In genomic region chr7:27459021-27459728, GRCh38 we compare ENCODE assay signal across 22 cellular contexts.
A peak's percentile ranks its signal among the peaks of the same experiment; 100 is the strongest.
DNase-seq lines count a peak whose midpoint lies in the region; ATAC-seq and TF ChIP-seq lines count a peak whose summit lies in the region.
"Had no signal": no experiment of that assay in that cellular context is flagged by ENCODE, and none has a peak within 500 bp of the region (broad histone marks: within the 10 kb centered on the region; RNA-seq: fewer than 3 reads in every experiment).

No MANE protein-coding gene starts in this region.

- no peaks in the 10 kb centered on the region for H3K36me3 ChIP-seq in adrenal gland (replicated peaks in 1 of 2)
- no peaks in the 10 kb centered on the region for H3K36me3 ChIP-seq in transverse colon
- H3K36me3 ChIP-seq: MG63 had no signal

- WGBS in adrenal gland, 4 donors: 58 to 67% (median 62%) methylated on average over 4 of the region's 4 CpGs
- 58 to 78% methylated on average over 2 to 4 of the region's 4 CpGs for WGBS in transverse colon (ENCODE audit: low coverage in 1 of 2), 2 donors

- H3K27ac ChIP-seq in adrenal gland: peak overlapping the region in 1 of 5 donors; percentile 31
- peak overlapping the region in 3 of 4 donors; percentile 33 to 49 (median 42) for H3K27ac ChIP-seq in transverse colon
- H3K27ac ChIP-seq: RWPE1 had no signal

- TF ChIP-seq CTCF in adrenal gland (IDR thresholded peaks at IDR 0.05) (no peak), transverse colon (IDR thresholded peaks at IDR 0.05) (no peak)

- DNase-seq in NCI-H2171 treated with DMSO at 0.1 percent for 48 hours (lab: John Stamatoyannopoulos, UW) (peak; percentile 61), NCI-H2171 (lab: John Stamatoyannopoulos, UW) (no peak), adrenal gland (peak; percentile 22 to 56 (median 39)), left ventricle myocardium superior (no peak), transverse colon (no peak), medulla oblongata (ENCODE audit: extremely low spot score) (no peak)
- DNase-seq: 8988T; DND-41; effector memory CD4-positive, alpha-beta T cell; immature natural killer cell; MG63; NCI-H1417 treated with DMSO at 0.1 percent for 48 hours; NCI-H2107; NCI-H526; stimulated activated CD4-positive, alpha-beta T cell treated with anti-CD3 and anti-CD28 coated beads, Interleukin-2, amount 100 ng/mL, for 48 hours; stimulated activated naive CD4-positive, alpha-beta T cell had no signal

- intact Hi-C loops in adrenal gland (cut with DNase I) (no loop called here), left ventricle myocardium superior (cut with micrococcal nuclease) (no loop called here), transverse colon (cut with DNase I; ENCODE audit: low total_unique reads) (no loop called here)

- ATAC-seq in left ventricle myocardium superior: peak; percentile 48
- ATAC-seq in GM21360 (IDR thresholded peaks at IDR 0.05; ENCODE audit: unreplicated experiment): no peak
- no peak for ATAC-seq in GM21737 (IDR thresholded peaks at IDR 0.05; ENCODE audit: unreplicated experiment)
- ATAC-seq: esophagus mucosa, mucosa of descending colon, SK-N-SH treated with all-trans-retinoic acid at 6 μM for 48 hours had no signal

- no peaks in the 10 kb centered on the region for H3K9me3 ChIP-seq in adrenal gland (replicated peaks in 1 of 3)
- no peaks in the 10 kb centered on the region for H3K9me3 ChIP-seq in transverse colon
- H3K9me3 ChIP-seq: MG63, mucosa of descending colon had no signal

- H3K4me3 ChIP-seq in adrenal gland (no peak overlapping the region), transverse colon (no peak overlapping the region)
- H3K4me3 ChIP-seq: MG63, mucosa of descending colon had no signal

- TF ChIP-seq EP300 in transverse colon (IDR thresholded peaks at IDR 0.05; ENCODE audit: low read depth): no peak

- in situ Hi-C loops in transverse colon (cut with MboI; ENCODE audit: low pct_ligation_motif_present in 1 of 4, low pct_unique_long_range_greater_than_20kb in 1 of 4, low sequenced_read_pairs in 3 of 4): no loop called here

- H3K4me1 ChIP-seq in adrenal gland (replicated peaks in 1 of 2) (peaks cover 0 to 2% of the 10 kb centered on the region in 2 donors), transverse colon (peaks cover 0 to 4% (median 1%) of the 10 kb centered on the region in 4 donors)

- no peaks in the 10 kb centered on the region for H3K27me3 ChIP-seq in adrenal gland
- no peaks in the 10 kb centered on the region for H3K27me3 ChIP-seq in transverse colon
- H3K27me3 ChIP-seq: MG63 had no signal

- TF ChIP-seq POLR2A in adrenal gland (IDR thresholded peaks at IDR 0.05) (no peak), transverse colon (IDR thresholded peaks at IDR 0.05) (no peak)

Comparison
In these comparisons a context has a peak if more than half of its experiments do, and no peak if none do; other contexts are left out.
1. DNase-seq: peak in NCI-H2171 treated with DMSO at 0.1 percent for 48 hours (single experiment) and adrenal gland (7 of 7); none in NCI-H2171 (single experiment), left ventricle myocardium superior (single experiment), transverse colon (single experiment) and medulla oblongata (single experiment).